24 cellular contexts compared by ENCODE assay signal in genomic region chr3:113602836-113603235, GRCh38.
"Had no signal": no experiment of that assay in that cellular context is flagged by ENCODE, and none has a peak within 500 bp of the region (broad histone marks: within the 10 kb centered on the region; RNA-seq: fewer than 3 reads in every experiment).

No MANE protein-coding gene starts in this region.

- H3K36me3 ChIP-seq: esophagus squamous epithelium, neural progenitor cell, prostate gland, right atrium auricular region, tibial artery had no signal

- H3K9me3 ChIP-seq: esophagus squamous epithelium, prostate gland, right atrium auricular region, stomach, testis, tibial artery had no signal

- ATAC-seq: effector memory CD8-positive, alpha-beta T cell; naive thymus-derived CD4-positive, alpha-beta T cell; sciatic nerve had no signal

- H3K4me2 ChIP-seq: neural progenitor cell, smooth muscle cell had no signal

- H3K27ac ChIP-seq: esophagus squamous epithelium, neural progenitor cell, prostate gland, right atrium auricular region, stomach, testis, tibial artery had no signal

- H3K9ac ChIP-seq: neural progenitor cell had no signal

- FAIRE-seq: endometrium, frontal cortex, keratinocyte had no signal

- H3K4me3 ChIP-seq: esophagus squamous epithelium, neural progenitor cell, prostate gland, right atrium auricular region, smooth muscle cell, stomach, testis, tibial artery had no signal

- H2AFZ ChIP-seq: neural progenitor cell had no signal

- H3K27me3 ChIP-seq: esophagus squamous epithelium, neural progenitor cell, right atrium auricular region, stomach, testis, tibial artery had no signal

- H3K4me1 ChIP-seq: esophagus squamous epithelium, prostate gland, right atrium auricular region, tibial artery had no signal

- DNase-seq: cortex of kidney; effector memory CD8-positive, alpha-beta T cell; esophagus squamous epithelium; immature natural killer cell; mesendoderm; midbrain; naive thymus-derived CD4-positive, alpha-beta T cell; nucleus accumbens; stimulated activated CD4-positive, alpha-beta T cell treated with anti-CD3 and anti-CD28 coated beads, Interleukin-12 subunit alpha, Interleukin-12 subunit beta, amount 100 ng/mL, for 4 hours; stimulated activated CD4-positive, alpha-beta T cell treated with anti-CD3 and anti-CD28 coated beads, Interleukin-1b, Interleukin-23, amount 100 ng/mL, for 48 hours; stimulated activated CD4-positive, alpha-beta T cell treated with anti-CD3 and anti-CD28 coated beads, Interleukin-4, amount 100 ng/mL, for 1 hour; stimulated activated CD8-positive, alpha-beta memory T cell treated with anti-CD3 and anti-CD28 coated beads, Interleukin-4, amount 100 ng/mL, for 48 hours; stimulated activated naive CD4-positive, alpha-beta T cell treated with Interleukin-2 at 50 U/mL for 16 hours; stomach; testis; tibial artery had no signal
